ENCODE assay signal across 23 cellular contexts in genomic region chr11:47324520-47324919, GRCh38. TPM values are rescaled to one million over a fixed set of nuclear protein-coding genes. Genes with fewer than 3 reads are reported as not detected.
DNase-seq lines count a peak whose midpoint lies in the region; ATAC-seq and TF ChIP-seq lines count a peak whose summit lies in the region.
"Had no signal": no experiment of that assay in that cellular context is flagged by ENCODE, and none has a peak within 500 bp of the region (broad histone marks: within the 10 kb centered on the region; RNA-seq: fewer than 3 reads in every experiment).

No MANE protein-coding gene starts in this region.

- H3K27me3 ChIP-seq in A673 (replicated peaks; ENCODE audit: insufficient read depth, low read depth, low read length, poor library complexity) = no peaks in the 10 kb centered on the region
- H3K27me3 ChIP-seq in BLaER1 = no peaks in the 10 kb centered on the region
- H3K27me3 ChIP-seq in osteoblast (ENCODE audit: insufficient read depth, low read length) = no peaks in the 10 kb centered on the region
- H3K27me3 ChIP-seq: BLaER1 treated with 17β-estradiol and CSF1 and Interleukin-3, amounts not matched to agents 10 nM and 100 nM had no signal

- no TSS peak for BruUV-seq in A673 (replicated peaks; lab: Mats Ljungman, UMichigan)

- H3K4me1 Mint-ChIP-seq in central memory CD8-positive, alpha-beta T cell = peaks cover 12% of the 10 kb centered on the region
- H3K4me1 Mint-ChIP-seq in activated CD4-positive, alpha-beta T cell treated with anti-CD3 and anti-CD28 coated beads, Interleukin-2, amount 10 ng/mL, durations not matched to agents 7 days and 5 days = no peaks in the 10 kb centered on the region
- H3K4me1 Mint-ChIP-seq: CD4-positive, alpha-beta memory T cell; H9 had no signal

- no peaks in the 10 kb centered on the region for H3K79me2 ChIP-seq in osteoblast (ENCODE audit: insufficient read depth, low read length)

- H4K20me1 ChIP-seq in BLaER1 (no peaks in the 10 kb centered on the region), osteoblast (ENCODE audit: insufficient read depth, low read length) (no peaks in the 10 kb centered on the region)

- 0 out of 2 replicates have a peak overlapping the region, but pooled peaks have one; percentile 43 for H3K9ac ChIP-seq in BLaER1

- no peak overlapping the region for H2AFZ ChIP-seq in osteoblast (ENCODE audit: low read length)

- H3K4me3 ChIP-seq in A673 (ENCODE audit: low read depth, low read length, poor library complexity, severe bottlenecking) (no peak overlapping the region), BLaER1 (no peak overlapping the region), osteoblast (ENCODE audit: insufficient read depth, low read length) (no peak overlapping the region)
- H3K4me3 ChIP-seq: BLaER1 treated with 17β-estradiol and CSF1 and Interleukin-3, amounts not matched to agents 10 nM and 100 nM; SK-N-MC had no signal

- DNase-seq in A673 (ENCODE audit: low spot score) = no peak
- no peak for DNase-seq in central memory CD8-positive, alpha-beta T cell (ENCODE audit: low spot score in 2 of 2)
- peak; percentile 69 for DNase-seq in osteoblast (ENCODE audit: insufficient read length, low spot score, missing footprints)
- DNase-seq in activated CD4-positive, alpha-beta T cell treated with anti-CD3 and anti-CD28 coated beads, Interleukin-2, amount 10 ng/mL, durations not matched to agents 7 days and 5 days = no peak
- DNase-seq in activated CD8-positive, alpha-beta memory T cell treated with anti-CD3 and anti-CD28 coated beads, Interleukin-2, amount 50 U/mL, for 48 hours = no peak
- no peak for DNase-seq in amniotic stem cell (lab: John Stamatoyannopoulos, UW)
- DNase-seq: ACHN; CD4-positive, alpha-beta memory T cell; DMS153; H9; IMR-90; Kasumi-1; NCI-H1694; NCI-H2081 treated with DMSO at 0.1 percent for 48 hours; NCI-H446 treated with DMSO at 0.1 percent for 48 hours; NCI-H526 treated with DMSO at 0.1 percent for 48 hours; OCI-M1; SHP77 had no signal

- H3K4me1 ChIP-seq in A673 (ENCODE audit: insufficient read depth, low read length, poor library complexity, severe bottlenecking) (no peaks in the 10 kb centered on the region), BLaER1 (peaks cover 37% of the 10 kb centered on the region), osteoblast (ENCODE audit: insufficient read depth, low read length) (no peaks in the 10 kb centered on the region)

- POLR2A ChIA-PET in A673 (lab: Charles Lee; ENCODE audit: low non-redundant PET) = interaction anchor here (0.5 kb wide), 1 partner anchor 231 kb away, joined by 3 read pairs; no protein-coding TSS in a partner anchor
- POLR2A ChIA-PET in activated CD4-positive, alpha-beta T cell treated with anti-CD3 and anti-CD28 coated beads, Interleukin-2, amount 10 ng/mL, durations not matched to agents 7 days and 5 days (lab: Charles Lee) = no interaction called here

- no peaks in the 10 kb centered on the region for H3K9me3 ChIP-seq in A673 (ENCODE audit: low read depth, low read length, poor library complexity, severe bottlenecking)
- H3K9me3 ChIP-seq in BLaER1 = no peaks in the 10 kb centered on the region
- no peaks in the 10 kb centered on the region for H3K9me3 ChIP-seq in osteoblast (ENCODE audit: low read depth, low read length)
- H3K9me3 ChIP-seq: BLaER1 treated with 17β-estradiol and CSF1 and Interleukin-3, amounts not matched to agents 10 nM and 100 nM had no signal

- peaks cover 32% of the 10 kb centered on the region for H3K36me3 Mint-ChIP-seq in central memory CD8-positive, alpha-beta T cell (ENCODE audit: insufficient read depth)
- peaks cover 30% of the 10 kb centered on the region for H3K36me3 Mint-ChIP-seq in activated CD4-positive, alpha-beta T cell treated with anti-CD3 and anti-CD28 coated beads, Interleukin-2, amount 10 ng/mL, durations not matched to agents 7 days and 5 days (ENCODE audit: low read depth)

- ATAC-seq in central memory CD8-positive, alpha-beta T cell (replicated peaks; ENCODE audit: extremely low read depth, poor library complexity, severe bottlenecking) = no peak

- H3K27ac Mint-ChIP-seq in central memory CD8-positive, alpha-beta T cell (ENCODE audit: low read depth) = peak overlapping the region; percentile 77
- no peak overlapping the region for H3K27ac Mint-ChIP-seq in activated CD4-positive, alpha-beta T cell treated with anti-CD3 and anti-CD28 coated beads, Interleukin-2, amount 10 ng/mL, durations not matched to agents 7 days and 5 days

- no peak for TF ChIP-seq CTCF in A673 (conservative IDR thresholded peaks at IDR 0.05; ENCODE audit: low read depth, low read length)
- TF ChIP-seq CTCF in osteoblast (IDR thresholded peaks at IDR 0.05; ENCODE audit: extremely low read depth, low read depth, low read length) = no peak

- no peak overlapping the region for H3K4me3 Mint-ChIP-seq in central memory CD8-positive, alpha-beta T cell
- H3K4me3 Mint-ChIP-seq in activated CD4-positive, alpha-beta T cell treated with anti-CD3 and anti-CD28 coated beads, Interleukin-2, amount 10 ng/mL, durations not matched to agents 7 days and 5 days = no peak overlapping the region
- H3K4me3 Mint-ChIP-seq: CD4-positive, alpha-beta memory T cell; H9 had no signal

- intact Hi-C loops in A673 (cut with micrococcal nuclease; ENCODE audit: unreplicated experiment) = loop anchor here (5.0 kb wide), 1 partner anchor 52 kb away; the partner anchor contains the start of gene MADD

- H3K4me2 ChIP-seq in BLaER1 (no peak overlapping the region), osteoblast (ENCODE audit: insufficient read depth, low read length) (no peak overlapping the region)

- H3K27me3 Mint-ChIP-seq in central memory CD8-positive, alpha-beta T cell = no peaks in the 10 kb centered on the region
- H3K27me3 Mint-ChIP-seq in activated CD4-positive, alpha-beta T cell treated with anti-CD3 and anti-CD28 coated beads, Interleukin-2, amount 10 ng/mL, durations not matched to agents 7 days and 5 days = no peaks in the 10 kb centered on the region
- H3K27me3 Mint-ChIP-seq: CD4-positive, alpha-beta memory T cell had no signal

- CTCF ChIA-PET in A673 (lab: Charles Lee) = no interaction called here
- CTCF ChIA-PET in activated CD4-positive, alpha-beta T cell treated with anti-CD3 and anti-CD28 coated beads, Interleukin-2, amount 10 ng/mL, durations not matched to agents 7 days and 5 days (lab: Charles Lee) = interaction anchor here (0.7 kb wide), 1 partner anchor 212 kb away, joined by 3 read pairs; no protein-coding TSS in a partner anchor

- peaks cover 63% of the 10 kb centered on the region for H3K36me3 ChIP-seq in A673 (ENCODE audit: insufficient read depth, low read length, poor library complexity, severe bottlenecking)
- H3K36me3 ChIP-seq in BLaER1 = peaks cover 9% of the 10 kb centered on the region
- H3K36me3 ChIP-seq in osteoblast (ENCODE audit: insufficient read depth, low read length) = peaks cover 15% of the 10 kb centered on the region

- H3K9me3 Mint-ChIP-seq in central memory CD8-positive, alpha-beta T cell = no peaks in the 10 kb centered on the region
- no peaks in the 10 kb centered on the region for H3K9me3 Mint-ChIP-seq in activated CD4-positive, alpha-beta T cell treated with anti-CD3 and anti-CD28 coated beads, Interleukin-2, amount 10 ng/mL, durations not matched to agents 7 days and 5 days
- H3K9me3 Mint-ChIP-seq: CD4-positive, alpha-beta memory T cell; H9 had no signal

- H3K27ac ChIP-seq in A673 (ENCODE audit: low read depth, low read length, poor library complexity, severe bottlenecking) = peak overlapping the region; percentile 13
- H3K27ac ChIP-seq in BLaER1 = no peak overlapping the region
- H3K27ac ChIP-seq in osteoblast (ENCODE audit: low read depth, low read length) = no peak overlapping the region
- H3K27ac ChIP-seq: SK-N-MC had no signal

RNA-seq across cellular contexts. Expression of gene MYBPC3, which starts 28.0 kb away (rescaled TPM):
- total RNA-seq in A673 (2021) (not detected in 2 replicates), osteoblast (not detected in 2 replicates)
- total RNA-seq in activated CD4-positive, alpha-beta T cell treated with anti-CD3 and anti-CD28 coated beads, Interleukin-2, amount 10 ng/mL, durations not matched to agents 7 days and 5 days = not detected
- total RNA-seq: CD4-positive, alpha-beta memory T cell; G401; H9; IMR-90; MCF 10A had no signal

RNA-seq across cellular contexts. Expression of gene SPI1, which starts 53.8 kb away (rescaled TPM):
- total RNA-seq in A673 (2021) = not detected in 2 replicates
- total RNA-seq in osteoblast = not detected in 2 replicates
- total RNA-seq in activated CD4-positive, alpha-beta T cell treated with anti-CD3 and anti-CD28 coated beads, Interleukin-2, amount 10 ng/mL, durations not matched to agents 7 days and 5 days = not detected
- total RNA-seq: G401, H9, IMR-90, MCF 10A had no signal

RNA-seq across cellular contexts. Expression of gene MADD, which starts 54.6 kb away (rescaled TPM):
- total RNA-seq in A673 (2021) = 132 and 133 TPM in 2 replicates
- total RNA-seq in osteoblast = 21.7 and 23.3 TPM in 2 replicates
- total RNA-seq in activated CD4-positive, alpha-beta T cell treated with anti-CD3 and anti-CD28 coated beads, Interleukin-2, amount 10 ng/mL, durations not matched to agents 7 days and 5 days = 10 to 100 TPM; 93.3 to 95.1 TPM
